24 cellular contexts compared by ENCODE assay signal in the genomic region with DNA sequence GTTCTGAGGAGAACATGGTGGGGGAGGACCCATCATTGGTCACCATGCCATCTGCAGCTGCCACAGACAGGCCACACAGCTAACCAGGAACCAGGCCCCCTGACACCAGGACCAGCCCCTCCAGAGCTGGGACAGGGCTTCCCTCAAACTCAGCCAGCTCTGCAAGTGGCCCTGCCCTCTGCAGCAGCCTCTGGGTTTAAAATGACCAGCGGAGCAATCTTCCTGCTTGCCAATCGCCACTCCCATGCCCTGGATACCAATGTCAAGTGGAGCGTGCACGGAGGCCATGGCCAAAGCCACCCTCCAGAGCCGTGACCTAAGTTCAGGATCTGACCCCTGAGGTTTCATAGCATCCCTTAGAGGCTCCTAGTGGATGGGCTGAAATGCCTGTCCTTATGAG.
"Had no signal": no experiment of that assay in that cellular context is flagged by ENCODE, and none has a peak within 500 bp of the region (broad histone marks: within the 10 kb centered on the region; RNA-seq: fewer than 3 reads in every experiment).

No MANE protein-coding gene starts in this region.

- H3K4me3 ChIP-seq: cardiac muscle cell had no signal

- H3K27ac Mint-ChIP-seq: activated CD4-positive, alpha-beta memory T cell treated with anti-CD3 and anti-CD28 coated beads for 36 hours; activated CD4-positive, alpha-beta T cell treated with anti-CD3 and anti-CD28 coated beads, Interleukin-2, amount 10 ng/mL, durations not matched to agents 7 days and 5 days; activated naive CD4-positive, alpha-beta T cell treated with anti-CD3 and anti-CD28 coated beads, Interleukin-2, amount 10 ng/mL, durations not matched to agents 7 days and 5 days; activated naive CD8-positive, alpha-beta T cell treated with anti-CD3 and anti-CD28 coated beads for 36 hours; T-helper 17 cell had no signal

- FAIRE-seq: RCC 7860, TTC549 had no signal

- H3K9me3 Mint-ChIP-seq: activated CD4-positive, alpha-beta memory T cell treated with anti-CD3 and anti-CD28 coated beads for 36 hours; activated CD4-positive, alpha-beta T cell treated with anti-CD3 and anti-CD28 coated beads, Interleukin-2, amount 10 ng/mL, durations not matched to agents 7 days and 5 days; activated naive CD4-positive, alpha-beta T cell treated with anti-CD3 and anti-CD28 coated beads, Interleukin-2, amount 10 ng/mL, durations not matched to agents 7 days and 5 days; activated naive CD8-positive, alpha-beta T cell treated with anti-CD3 and anti-CD28 coated beads for 36 hours; activated T-cell treated with anti-CD3 and anti-CD28 coated beads, Interleukin-2, amount 50 U/mL, for 4 hours had no signal

- H3K4me1 Mint-ChIP-seq: activated CD4-positive, alpha-beta T cell treated with anti-CD3 and anti-CD28 coated beads, Interleukin-2, amount 10 ng/mL, durations not matched to agents 7 days and 5 days; activated naive CD4-positive, alpha-beta T cell treated with anti-CD3 and anti-CD28 coated beads, Interleukin-2, amount 10 ng/mL, durations not matched to agents 7 days and 5 days; activated naive CD8-positive, alpha-beta T cell treated with anti-CD3 and anti-CD28 coated beads for 36 hours; T-helper 17 cell had no signal

- H3K27ac ChIP-seq: brain microvascular endothelial cell, cardiac muscle cell, VCaP had no signal

- H3K36me3 ChIP-seq: brain microvascular endothelial cell, cardiac muscle cell had no signal

- DNase-seq: activated CD4-positive, alpha-beta memory T cell treated with anti-CD3 and anti-CD28 coated beads for 36 hours; activated CD4-positive, alpha-beta T cell treated with anti-CD3 and anti-CD28 coated beads, Interleukin-2, amount 10 ng/mL, durations not matched to agents 7 days and 5 days; activated CD4-positive, CD25-positive, alpha-beta regulatory T cell; activated CD8-positive, alpha-beta memory T cell treated with anti-CD3 and anti-CD28 coated beads for 24 hours; activated gamma-delta T cell treated with Interleukin-2 at 50 U/mL for 16 hours; activated naive CD4-positive, alpha-beta T cell treated with anti-CD3 and anti-CD28 coated beads, Interleukin-2, amount 10 ng/mL, durations not matched to agents 7 days and 5 days; activated naive CD8-positive, alpha-beta T cell treated with anti-CD3 and anti-CD28 coated beads for 36 hours; activated T-cell treated with anti-CD3 and anti-CD28 coated beads, Interleukin-2, amount 50 U/mL, for 4 hours; brain microvascular endothelial cell; Kasumi-1; KBM-7; NCI-H1105 treated with DMSO at 0.1 percent for 48 hours; NCI-H1436 treated with DMSO at 0.1 percent for 48 hours; NCI-H187; NCI-H2081; NCI-H446; NCI-H524; SHP77 treated with DMSO at 0.1 percent for 48 hours; T-helper 17 cell; T1000 had no signal

- H3K27me3 ChIP-seq: brain microvascular endothelial cell, cardiac muscle cell had no signal

- H3K27me3 Mint-ChIP-seq: activated CD4-positive, alpha-beta memory T cell treated with anti-CD3 and anti-CD28 coated beads for 36 hours; activated CD4-positive, alpha-beta T cell treated with anti-CD3 and anti-CD28 coated beads, Interleukin-2, amount 10 ng/mL, durations not matched to agents 7 days and 5 days; activated naive CD4-positive, alpha-beta T cell treated with anti-CD3 and anti-CD28 coated beads, Interleukin-2, amount 10 ng/mL, durations not matched to agents 7 days and 5 days; activated naive CD8-positive, alpha-beta T cell treated with anti-CD3 and anti-CD28 coated beads for 36 hours had no signal

- H3K4me3 Mint-ChIP-seq: activated CD4-positive, alpha-beta memory T cell treated with anti-CD3 and anti-CD28 coated beads for 36 hours; activated CD4-positive, alpha-beta T cell treated with anti-CD3 and anti-CD28 coated beads, Interleukin-2, amount 10 ng/mL, durations not matched to agents 7 days and 5 days; activated naive CD4-positive, alpha-beta T cell treated with anti-CD3 and anti-CD28 coated beads, Interleukin-2, amount 10 ng/mL, durations not matched to agents 7 days and 5 days; activated naive CD8-positive, alpha-beta T cell treated with anti-CD3 and anti-CD28 coated beads for 36 hours; activated T-cell treated with anti-CD3 and anti-CD28 coated beads, Interleukin-2, amount 50 U/mL, for 4 hours; T-helper 17 cell had no signal

- H3K36me3 Mint-ChIP-seq: activated CD4-positive, alpha-beta memory T cell treated with anti-CD3 and anti-CD28 coated beads for 36 hours; activated naive CD4-positive, alpha-beta T cell treated with anti-CD3 and anti-CD28 coated beads, Interleukin-2, amount 10 ng/mL, durations not matched to agents 7 days and 5 days; activated naive CD8-positive, alpha-beta T cell treated with anti-CD3 and anti-CD28 coated beads for 36 hours had no signal
